3 cellular contexts compared by ENCODE assay signal in the genomic region with DNA sequence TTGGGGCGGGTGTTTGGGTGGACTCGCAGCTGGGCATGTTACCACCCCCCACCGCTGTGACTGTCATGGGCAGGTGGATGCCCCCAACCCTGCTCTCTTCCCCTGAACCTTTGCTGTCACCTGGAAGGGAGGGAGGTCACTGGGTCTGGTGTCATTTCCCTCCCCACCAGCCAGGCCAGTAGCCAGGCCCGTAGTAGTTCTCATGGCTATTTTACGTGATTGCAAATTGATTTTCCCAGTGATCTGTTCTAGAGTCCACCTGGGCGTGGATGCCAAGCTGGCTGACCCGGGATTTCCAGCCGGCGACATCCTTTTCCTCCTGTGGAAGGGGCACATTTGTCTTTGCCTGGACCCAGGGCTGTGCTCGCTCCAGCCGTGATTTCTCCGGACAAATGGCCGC.
TF ChIP-seq lines count a peak whose summit lies in the region.

No MANE protein-coding gene starts in this region.

TF ChIP-seq in liver, 16 proteins besides CTCF, POLR2A, EP300 and RAD21 (continued from another document):
- TF ChIP-seq MAX (IDR thresholded peaks at IDR 0.05) (no peak), HNF4A (conservative IDR thresholded peaks at IDR 0.05) (peak; percentile 82 to 83), HNF4G (IDR thresholded peaks at IDR 0.05) (peak; percentile 40), TAF1 (conservative IDR thresholded peaks at IDR 0.05) (no peak), ZBTB33 (IDR thresholded peaks at IDR 0.05) (no peak), FOXA1 (IDR thresholded peaks at IDR 0.05) (peak; percentile 32), EGR1 (IDR thresholded peaks at IDR 0.05; ENCODE audit: low read depth in 2 of 2) (peak in 1 of 2 donors; percentile 51), YY1 (IDR thresholded peaks at IDR 0.05) (no peak), JUND (IDR thresholded peaks at IDR 0.05) (peak in 1 of 2 donors; percentile 70), FOXA2 (IDR thresholded peaks at IDR 0.05) (no peak), SP1 (IDR thresholded peaks at IDR 0.05) (peak; percentile 85), NR2F2 (IDR thresholded peaks at IDR 0.05) (no peak), GABPA (IDR thresholded peaks at IDR 0.05 in 1 of 2, conservative IDR thresholded peaks at IDR 0.05 in 1 of 2) (no peak)
- TF ChIP-seq, protein P1, sequence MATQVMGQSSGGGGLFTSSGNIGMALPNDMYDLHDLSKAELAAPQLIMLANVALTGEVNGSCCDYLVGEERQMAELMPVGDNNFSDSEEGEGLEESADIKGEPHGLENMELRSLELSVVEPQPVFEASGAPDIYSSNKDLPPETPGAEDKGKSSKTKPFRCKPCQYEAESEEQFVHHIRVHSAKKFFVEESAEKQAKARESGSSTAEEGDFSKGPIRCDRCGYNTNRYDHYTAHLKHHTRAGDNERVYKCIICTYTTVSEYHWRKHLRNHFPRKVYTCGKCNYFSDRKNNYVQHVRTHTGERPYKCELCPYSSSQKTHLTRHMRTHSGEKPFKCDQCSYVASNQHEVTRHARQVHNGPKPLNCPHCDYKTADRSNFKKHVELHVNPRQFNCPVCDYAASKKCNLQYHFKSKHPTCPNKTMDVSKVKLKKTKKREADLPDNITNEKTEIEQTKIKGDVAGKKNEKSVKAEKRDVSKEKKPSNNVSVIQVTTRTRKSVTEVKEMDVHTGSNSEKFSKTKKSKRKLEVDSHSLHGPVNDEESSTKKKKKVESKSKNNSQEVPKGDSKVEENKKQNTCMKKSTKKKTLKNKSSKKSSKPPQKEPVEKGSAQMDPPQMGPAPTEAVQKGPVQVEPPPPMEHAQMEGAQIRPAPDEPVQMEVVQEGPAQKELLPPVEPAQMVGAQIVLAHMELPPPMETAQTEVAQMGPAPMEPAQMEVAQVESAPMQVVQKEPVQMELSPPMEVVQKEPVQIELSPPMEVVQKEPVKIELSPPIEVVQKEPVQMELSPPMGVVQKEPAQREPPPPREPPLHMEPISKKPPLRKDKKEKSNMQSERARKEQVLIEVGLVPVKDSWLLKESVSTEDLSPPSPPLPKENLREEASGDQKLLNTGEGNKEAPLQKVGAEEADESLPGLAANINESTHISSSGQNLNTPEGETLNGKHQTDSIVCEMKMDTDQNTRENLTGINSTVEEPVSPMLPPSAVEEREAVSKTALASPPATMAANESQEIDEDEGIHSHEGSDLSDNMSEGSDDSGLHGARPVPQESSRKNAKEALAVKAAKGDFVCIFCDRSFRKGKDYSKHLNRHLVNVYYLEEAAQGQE (IDR thresholded peaks at IDR 0.05) = peak; percentile 55

TF ChIP-seq in HepG2, 621 proteins besides CTCF, POLR2A, EP300 and RAD21 (continued from another document and continues in another):
- TF ChIP-seq ZBTB37 (CRISPR knock-in tag; IDR thresholded peaks at IDR 0.05) = no peak
- no peak for TF ChIP-seq ZNF615 (CRISPR knock-in tag; IDR thresholded peaks at IDR 0.05; ENCODE audit: borderline replicate concordance)
- TF ChIP-seq, protein P2, sequence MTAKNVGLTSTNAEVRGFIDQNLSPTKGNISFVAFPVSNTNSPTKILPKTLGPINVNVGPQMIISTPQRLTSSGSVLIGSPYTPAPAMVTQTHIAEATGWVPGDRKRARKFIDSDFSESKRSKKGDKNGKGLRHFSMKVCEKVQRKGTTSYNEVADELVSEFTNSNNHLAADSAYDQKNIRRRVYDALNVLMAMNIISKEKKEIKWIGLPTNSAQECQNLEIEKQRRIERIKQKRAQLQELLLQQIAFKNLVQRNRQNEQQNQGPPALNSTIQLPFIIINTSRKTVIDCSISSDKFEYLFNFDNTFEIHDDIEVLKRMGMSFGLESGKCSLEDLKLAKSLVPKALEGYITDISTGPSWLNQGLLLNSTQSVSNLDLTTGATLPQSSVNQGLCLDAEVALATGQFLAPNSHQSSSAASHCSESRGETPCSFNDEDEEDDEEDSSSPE (CRISPR knock-in tag; IDR thresholded peaks at IDR 0.05) = no peak
- TF ChIP-seq CENPT (CRISPR knock-in tag; IDR thresholded peaks at IDR 0.05; ENCODE audit: low read depth) = no peak
- TF ChIP-seq ZNF646 (CRISPR knock-in tag; IDR thresholded peaks at IDR 0.05) = no peak
- no peak for TF ChIP-seq SNAPC5 (CRISPR knock-in tag; IDR thresholded peaks at IDR 0.05; ENCODE audit: borderline replicate concordance)
- TF ChIP-seq SMAD9 (CRISPR knock-in tag; IDR thresholded peaks at IDR 0.05) = no peak

TF ChIP-seq in HEK293T, 16 proteins besides CTCF, POLR2A, EP300 and RAD21 (continued from another document):
- TF ChIP-seq HDGF (IDR thresholded peaks at IDR 0.05; ENCODE audit: borderline replicate concordance) = no peak
- TF ChIP-seq BHLHE40 (IDR thresholded peaks at IDR 0.05; ENCODE audit: borderline replicate concordance) = no peak
- TF ChIP-seq SP1 (IDR thresholded peaks at IDR 0.05) = no peak
- TF ChIP-seq TARDBP (IDR thresholded peaks at IDR 0.05) = no peak
- no peak for TF ChIP-seq ELF4 (IDR thresholded peaks at IDR 0.05)
- no peak for TF ChIP-seq L3MBTL2 (conservative IDR thresholded peaks at IDR 0.05)
- TF ChIP-seq CTBP1 (IDR thresholded peaks at IDR 0.05; ENCODE audit: borderline replicate concordance) = no peak
- no peak for TF ChIP-seq ARNT (IDR thresholded peaks at IDR 0.05)
